In the genomic region with DNA sequence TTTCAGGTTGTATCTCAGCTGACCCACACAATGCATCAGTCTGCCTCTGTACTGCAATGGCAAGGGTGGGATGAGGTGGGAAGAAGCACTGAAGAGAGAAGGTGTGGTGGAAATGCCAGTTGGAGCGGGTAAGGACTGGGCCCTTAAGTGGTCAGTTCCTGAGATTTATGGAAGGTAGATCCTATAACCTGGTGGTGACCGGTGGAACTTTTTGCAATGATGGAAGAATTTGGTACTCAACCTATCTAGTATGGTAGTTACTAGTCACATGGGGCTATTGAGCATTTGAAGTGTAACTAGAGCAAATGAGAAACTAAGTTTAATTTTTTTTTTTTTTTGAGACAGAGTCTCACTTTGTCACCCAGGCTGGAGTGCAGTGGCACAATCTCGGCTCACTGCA, we compare ENCODE assay signal across 23 cellular contexts. TPM values are rescaled to one million over a fixed set of nuclear protein-coding genes. Genes with fewer than 3 reads are reported as not detected.
DNase-seq lines count a peak whose midpoint lies in the region; ATAC-seq and TF ChIP-seq lines count a peak whose summit lies in the region.
"Had no signal": no experiment of that assay in that cellular context is flagged by ENCODE, and none has a peak within 500 bp of the region (broad histone marks: within the 10 kb centered on the region; RNA-seq: fewer than 3 reads in every experiment).

No MANE protein-coding gene starts in this region.

- H4K91ac ChIP-seq in H9 (ENCODE audit: insufficient read length, low read depth, low read length) = no peak overlapping the region

- no peak overlapping the region for H3K4ac ChIP-seq in H9 (ENCODE audit: low read depth, low read length)

- H3K9me3 ChIP-seq in H9 (ENCODE audit: control insufficient read depth, low read depth, low read length) = no peaks in the 10 kb centered on the region
- no peaks in the 10 kb centered on the region for H3K9me3 ChIP-seq in endodermal cell (ENCODE audit: control insufficient read depth, low read length)
- H3K9me3 ChIP-seq: SJSA1 had no signal

- no CpG with 5 or more reads among the region's 3 CpGs for WGBS in H9 (ENCODE audit: extremely low coverage, insufficient read length, low lambda C conversion rate)
- 89 to 90% methylated on average over 2 of the region's 3 CpGs for WGBS in endodermal cell (ENCODE audit: insufficient coverage in 1 of 2, insufficient read length in 1 of 2), 2 experiments

- H2BK5ac ChIP-seq in H9 (ENCODE audit: insufficient read length, low read length) = no peak overlapping the region

- H4K8ac ChIP-seq in H9 (replicated peaks; ENCODE audit: insufficient read length, low read depth, low read length) = no peak overlapping the region

- H3K4me3 Mint-ChIP-seq in H9 (no peak overlapping the region), endodermal cell (no peak overlapping the region)
- H3K4me3 Mint-ChIP-seq: CD8-positive, alpha-beta T cell had no signal

- no peak overlapping the region for H3K18ac ChIP-seq in H9 (ENCODE audit: insufficient read length, low read depth, low read length)

- H3K4me1 Mint-ChIP-seq in H9 (peaks cover 24 to 29% of the 10 kb centered on the region in 2 experiments), endodermal cell (peaks cover 13% of the 10 kb centered on the region)

- no peaks in the 10 kb centered on the region for H3K79me1 ChIP-seq in H9 (ENCODE audit: insufficient read depth, low read depth, low read length, poor library complexity, severe bottlenecking)

- no peak overlapping the region for H2BK20ac ChIP-seq in H9 (ENCODE audit: low read depth, low read length, poor library complexity, severe bottlenecking)

- H3K4me1 ChIP-seq in H9 (ENCODE audit: insufficient read depth, low read length) (peaks cover 8% of the 10 kb centered on the region; the same call in 1 of the 2 replicates), endodermal cell (ENCODE audit: control insufficient read depth, insufficient read depth, low read length) (peaks cover 3% of the 10 kb centered on the region)
- H3K4me1 ChIP-seq: SJSA1 had no signal

- no peak overlapping the region for H3K56ac ChIP-seq in H9 (ENCODE audit: insufficient read length, low read depth, low read length)

- no peaks in the 10 kb centered on the region for H3K36me3 Mint-ChIP-seq in H9 (ENCODE audit: insufficient read depth in 1 of 3, low read depth in 3 of 3)
- no peaks in the 10 kb centered on the region for H3K36me3 Mint-ChIP-seq in endodermal cell (ENCODE audit: low read depth)
- H3K36me3 Mint-ChIP-seq: CD8-positive, alpha-beta T cell had no signal

- no peak overlapping the region for H2BK120ac ChIP-seq in H9 (ENCODE audit: low read depth, low read length, poor library complexity, severe bottlenecking)

- TF ChIP-seq CTCF in GM12872 (IDR thresholded peaks at IDR 0.05; ENCODE audit: insufficient read depth, low read depth, low read length) (0 out of 3 replicates have a peak, but pooled peaks have one; percentile 16), H9 (conservative IDR thresholded peaks at IDR 0.05) (peak; percentile 39; the same call in 1 of the 3 replicates), endodermal cell (conservative IDR thresholded peaks at IDR 0.05) (peak; percentile 55)

- H3K27ac Mint-ChIP-seq in H9 = no peak overlapping the region
- no peak overlapping the region for H3K27ac Mint-ChIP-seq in endodermal cell
- H3K27ac Mint-ChIP-seq: CD8-positive, alpha-beta T cell had no signal

- H3K14ac ChIP-seq in H9 (ENCODE audit: insufficient read depth, low read length) = no peak overlapping the region

- no peaks in the 10 kb centered on the region for H3K23me2 ChIP-seq in H9 (ENCODE audit: insufficient read length, low read depth, low read length, poor library complexity, severe bottlenecking)

- H2BK15ac ChIP-seq in H9 (ENCODE audit: low read depth, low read length) = no peak overlapping the region

- ATAC-seq in GM21723 (IDR thresholded peaks at IDR 0.05; ENCODE audit: unreplicated experiment) = no peak
- ATAC-seq: CD8-positive, alpha-beta T cell; GM12878; Right ventricle myocardium inferior had no signal

- H3K27me3 Mint-ChIP-seq in H9 (ENCODE audit: low read depth) (peaks cover 99% of the 10 kb centered on the region), endodermal cell (ENCODE audit: insufficient read depth) (peaks cover 98% of the 10 kb centered on the region)

- H3K27ac ChIP-seq in H9 (ENCODE audit: insufficient read length, low read depth, low read length) (no peak overlapping the region), endodermal cell (ENCODE audit: low read depth, low read length) (no peak overlapping the region)
- H3K27ac ChIP-seq: KMS-11, SJSA1 had no signal

- no peak overlapping the region for H2BK12ac ChIP-seq in H9 (ENCODE audit: insufficient read length, low read depth, low read length)

- no peaks in the 10 kb centered on the region for H4K20me1 ChIP-seq in H9 (ENCODE audit: control insufficient read depth, insufficient read depth, insufficient read length)

- H2AFZ ChIP-seq in H9 (ENCODE audit: low read length) = no peak overlapping the region

- H3K4me3 ChIP-seq in endodermal cell (ENCODE audit: low read length) = no peak overlapping the region
- H3K4me3 ChIP-seq: GM12878, SJSA1 had no signal

- no peak overlapping the region for H2AK5ac ChIP-seq in H9 (ENCODE audit: insufficient read length, low read length)

- no peak for DNase-seq in H9
- no peak for DNase-seq in endodermal cell
- DNase-seq in islet precursor cell = peak; percentile 18
- DNase-seq in NCI-H1930 (lab: John Stamatoyannopoulos, UW) = no peak
- DNase-seq in NCI-H226 = no peak
- DNase-seq in cortex of kidney (lab: John Stamatoyannopoulos, UW) = no peak
- DNase-seq: C1 segment of cervical spinal cord, DMS153, GF-D8, GOT3, IMR-90, MV-4-11, NCI-H1105 treated with DMSO at 0.1 percent for 48 hours, NCI-H2081 treated with DMSO at 0.1 percent for 48 hours, NCI-H446 treated with DMSO at 0.1 percent for 48 hours, NCI-H526 treated with DMSO at 0.1 percent for 48 hours had no signal

- H3K9ac ChIP-seq in H9 (ENCODE audit: extremely low read depth, insufficient read length, low read length) = no peak overlapping the region
- no peak overlapping the region for H3K9ac ChIP-seq in endodermal cell (ENCODE audit: extremely low read depth, low read length, poor library complexity, severe bottlenecking)
- H3K9ac ChIP-seq: KMS-11 had no signal

- H3K36me3 ChIP-seq in endodermal cell (ENCODE audit: control insufficient read depth, insufficient read depth, low read length) = no peaks in the 10 kb centered on the region
- H3K36me3 ChIP-seq: SJSA1 had no signal

- no peaks in the 10 kb centered on the region for H3K79me2 ChIP-seq in H9 (ENCODE audit: insufficient read depth, low read length)

- H3T11ph ChIP-seq in H9 (ENCODE audit: low read length) = no peak overlapping the region

- no peak overlapping the region for H4K5ac ChIP-seq in H9 (ENCODE audit: insufficient read length, low read depth, low read length)

- no peak overlapping the region for H3K23ac ChIP-seq in H9 (ENCODE audit: insufficient read length, low read depth, low read length)

- no peak overlapping the region for H3K4me2 ChIP-seq in H9 (ENCODE audit: insufficient read depth, insufficient read length, low read length)
- H3K4me2 ChIP-seq: KMS-11 had no signal

- H3K9me3 Mint-ChIP-seq in H9 = no peaks in the 10 kb centered on the region
- H3K9me3 Mint-ChIP-seq in endodermal cell = no peaks in the 10 kb centered on the region
- H3K9me3 Mint-ChIP-seq: CD8-positive, alpha-beta T cell had no signal

- H3K27me3 ChIP-seq in H9 (ENCODE audit: insufficient read depth, low read length) (peaks cover 51% of the 10 kb centered on the region), endodermal cell (ENCODE audit: control insufficient read depth, insufficient read depth, low read length, poor library complexity, severe bottlenecking) (peaks cover 87% of the 10 kb centered on the region)

RNA-seq across cellular contexts. Expression of gene HPCAL4, which starts 8.2 kb away (rescaled TPM):
- total RNA-seq in H9 (2021) (0.15 TPM in 2 replicates), endodermal cell (not detected)
- 0.21 TPM for polyA plus RNA-seq in endodermal cell (2013, experiment 1 of 2)
- 0.17 TPM for polyA plus RNA-seq in endodermal cell (2013, experiment 2 of 2)
- total RNA-seq: IMR-90 had no signal

RNA-seq across cellular contexts. Expression of gene NT5C1A, which starts 27.5 kb away (rescaled TPM):
- not detected in 2 replicates for total RNA-seq in H9 (2021)
- not detected for total RNA-seq in endodermal cell
- not detected for polyA plus RNA-seq in endodermal cell (2013, experiment 1 of 2)
- polyA plus RNA-seq in endodermal cell (2013, experiment 2 of 2) = not detected
- total RNA-seq: IMR-90, SJSA1 had no signal
- polyA plus RNA-seq: IMR-90 had no signal

RNA-seq across cellular contexts. Expression of gene PPIE, which starts 39.3 kb away (rescaled TPM):
- total RNA-seq in H9 (2021) (36.3 and 38.8 TPM in 2 replicates), endodermal cell (10 to 100 TPM; 39.5 to 59.4 TPM)
- polyA plus RNA-seq in endodermal cell (2013, experiment 1 of 2) = 51.8 TPM
- polyA plus RNA-seq in endodermal cell (2013, experiment 2 of 2) = 46.9 TPM

RNA-seq across cellular contexts. Expression of gene HEYL, which starts 60.0 kb away (rescaled TPM):
- total RNA-seq in H9 (2021) (1.8 and 1.9 TPM in 2 replicates), endodermal cell (1 to 10 TPM; 1.2 to 1.5 TPM)
- 6.9 TPM for polyA plus RNA-seq in endodermal cell (2013, experiment 1 of 2)
- polyA plus RNA-seq in endodermal cell (2013, experiment 2 of 2) = 6.7 TPM
- total RNA-seq: CD8-positive, alpha-beta T cell; IMR-90 had no signal
